Comparison of ENCODE assay signal across 1 cellular context in the genomic region with DNA sequence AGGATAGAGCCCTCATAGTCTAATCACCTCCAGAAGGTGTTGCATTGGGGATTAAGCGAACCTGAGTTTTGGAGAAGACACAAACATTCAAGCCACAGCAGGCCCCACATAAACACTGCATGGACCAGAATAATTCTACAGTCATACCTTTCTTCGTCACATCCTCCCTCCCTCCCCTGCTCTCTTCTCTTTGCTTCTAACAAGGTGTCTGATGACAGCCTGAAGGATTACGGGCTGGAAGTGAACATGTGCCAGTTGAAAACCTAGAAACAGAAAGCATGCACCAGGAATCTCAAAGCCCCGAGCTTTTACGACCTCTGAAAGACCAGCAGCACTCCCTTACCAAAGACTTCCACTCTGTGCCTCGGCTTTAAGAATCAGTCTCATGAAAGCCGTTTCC.
TF ChIP-seq lines count a peak whose summit lies in the region.

No MANE protein-coding gene starts in this region.

TF ChIP-seq in GM23338, 12 proteins besides CTCF, POLR2A, EP300 and RAD21 (continued from another document):
- no peak for TF ChIP-seq POLR2AphosphoS5 (IDR thresholded peaks at IDR 0.05; ENCODE audit: low read depth)
- TF ChIP-seq ZNF114 (CRISPR knock-in tag; IDR thresholded peaks at IDR 0.05): no peak
- TF ChIP-seq NANOG (IDR thresholded peaks at IDR 0.05; ENCODE audit: borderline replicate concordance): no peak
- TF ChIP-seq JUNB (IDR thresholded peaks at IDR 0.05; ENCODE audit: unreplicated experiment): no peak
- no peak for TF ChIP-seq STAT1 (IDR thresholded peaks at IDR 0.05; ENCODE audit: unreplicated experiment)
- TF ChIP-seq EZH2phosphoT487 (IDR thresholded peaks at IDR 0.05; ENCODE audit: unreplicated experiment): no peak
- TF ChIP-seq, protein P1, sequence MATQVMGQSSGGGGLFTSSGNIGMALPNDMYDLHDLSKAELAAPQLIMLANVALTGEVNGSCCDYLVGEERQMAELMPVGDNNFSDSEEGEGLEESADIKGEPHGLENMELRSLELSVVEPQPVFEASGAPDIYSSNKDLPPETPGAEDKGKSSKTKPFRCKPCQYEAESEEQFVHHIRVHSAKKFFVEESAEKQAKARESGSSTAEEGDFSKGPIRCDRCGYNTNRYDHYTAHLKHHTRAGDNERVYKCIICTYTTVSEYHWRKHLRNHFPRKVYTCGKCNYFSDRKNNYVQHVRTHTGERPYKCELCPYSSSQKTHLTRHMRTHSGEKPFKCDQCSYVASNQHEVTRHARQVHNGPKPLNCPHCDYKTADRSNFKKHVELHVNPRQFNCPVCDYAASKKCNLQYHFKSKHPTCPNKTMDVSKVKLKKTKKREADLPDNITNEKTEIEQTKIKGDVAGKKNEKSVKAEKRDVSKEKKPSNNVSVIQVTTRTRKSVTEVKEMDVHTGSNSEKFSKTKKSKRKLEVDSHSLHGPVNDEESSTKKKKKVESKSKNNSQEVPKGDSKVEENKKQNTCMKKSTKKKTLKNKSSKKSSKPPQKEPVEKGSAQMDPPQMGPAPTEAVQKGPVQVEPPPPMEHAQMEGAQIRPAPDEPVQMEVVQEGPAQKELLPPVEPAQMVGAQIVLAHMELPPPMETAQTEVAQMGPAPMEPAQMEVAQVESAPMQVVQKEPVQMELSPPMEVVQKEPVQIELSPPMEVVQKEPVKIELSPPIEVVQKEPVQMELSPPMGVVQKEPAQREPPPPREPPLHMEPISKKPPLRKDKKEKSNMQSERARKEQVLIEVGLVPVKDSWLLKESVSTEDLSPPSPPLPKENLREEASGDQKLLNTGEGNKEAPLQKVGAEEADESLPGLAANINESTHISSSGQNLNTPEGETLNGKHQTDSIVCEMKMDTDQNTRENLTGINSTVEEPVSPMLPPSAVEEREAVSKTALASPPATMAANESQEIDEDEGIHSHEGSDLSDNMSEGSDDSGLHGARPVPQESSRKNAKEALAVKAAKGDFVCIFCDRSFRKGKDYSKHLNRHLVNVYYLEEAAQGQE (IDR thresholded peaks at IDR 0.05; ENCODE audit: unreplicated experiment): no peak
- TF ChIP-seq ETS1 (IDR thresholded peaks at IDR 0.05): no peak
- no peak for TF ChIP-seq EZH2 (IDR thresholded peaks at IDR 0.05; ENCODE audit: low read depth, unreplicated experiment)
